9 cellular contexts compared by ENCODE assay signal in the genomic region with DNA sequence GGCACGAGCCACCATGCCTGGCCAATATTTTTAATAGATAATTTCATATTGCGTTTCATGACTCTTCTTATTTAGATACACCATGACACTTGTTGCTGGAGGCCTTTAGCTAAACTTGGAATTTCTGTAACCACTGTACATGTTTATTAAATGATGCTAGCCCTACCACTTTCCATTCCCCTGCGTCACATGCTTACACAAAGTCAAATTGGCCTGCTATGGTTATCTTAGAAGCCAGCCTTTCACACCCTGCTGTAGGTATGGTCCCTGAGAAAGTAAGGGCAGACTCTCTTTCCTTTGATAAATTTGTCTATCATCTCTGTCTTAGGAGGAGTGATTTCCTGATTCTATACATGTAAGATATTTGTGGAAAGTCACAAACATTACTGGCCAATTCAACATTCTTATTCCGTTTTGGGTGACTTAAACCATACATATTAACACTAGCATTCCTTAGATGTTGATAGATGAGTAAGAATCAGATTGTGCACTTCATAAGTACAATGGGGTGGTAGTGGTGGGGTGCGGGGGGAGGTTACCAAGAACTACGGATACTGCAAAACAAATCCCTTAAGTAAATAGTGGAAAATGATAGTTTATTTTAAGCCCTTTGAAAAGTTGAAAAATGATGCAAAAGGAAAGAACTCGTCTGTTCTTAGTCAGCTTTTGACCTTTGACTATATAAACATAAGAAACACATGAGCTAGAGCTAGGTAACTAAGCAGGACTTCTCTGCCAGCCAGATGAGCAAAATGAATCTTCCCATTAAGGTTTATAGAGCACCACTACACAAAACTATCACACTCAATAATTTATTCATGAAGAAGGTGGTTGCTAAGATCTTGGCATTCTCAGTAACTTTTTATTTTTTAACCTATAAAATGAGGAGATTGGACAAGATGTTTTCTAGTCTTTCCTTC. TPM values are rescaled to one million over a fixed set of nuclear protein-coding genes. Genes with fewer than 3 reads are reported as not detected.
DNase-seq lines count a peak whose midpoint lies in the region; ATAC-seq and TF ChIP-seq lines count a peak whose summit lies in the region.
"Had no signal": no experiment of that assay in that cellular context is flagged by ENCODE, and none has a peak within 500 bp of the region (broad histone marks: within the 10 kb centered on the region; RNA-seq: fewer than 3 reads in every experiment).

No MANE protein-coding gene starts in this region.

- H3K4me3 ChIP-seq in fibroblast of the aortic adventitia (ENCODE audit: low read depth, low read length): no peak overlapping the region

- TF ChIP-seq CTCF in fibroblast of the aortic adventitia (IDR thresholded peaks at IDR 0.05; ENCODE audit: insufficient read depth, low read length): no peak

- CTCF ChIA-PET in activated CD4-positive, alpha-beta memory T cell treated with anti-CD3 and anti-CD28 coated beads for 36 hours (lab: Charles Lee): interaction anchor here (0.6 to 3.8 kb wide), 5 partner anchors 11 to 45 kb away, joined by 3 to 22 read pairs (median 3); no protein-coding TSS in a partner anchor

- H3K36me3 Mint-ChIP-seq in activated CD4-positive, alpha-beta memory T cell treated with anti-CD3 and anti-CD28 coated beads for 36 hours: peaks cover 13% of the 10 kb centered on the region

- H3K4me1 Mint-ChIP-seq in activated CD4-positive, alpha-beta memory T cell treated with anti-CD3 and anti-CD28 coated beads for 36 hours (ENCODE audit: low read depth): peaks cover 74% of the 10 kb centered on the region

- POLR2A ChIA-PET in activated CD4-positive, alpha-beta memory T cell treated with anti-CD3 and anti-CD28 coated beads for 36 hours (lab: Charles Lee): interaction anchor here (0.8 to 8.3 kb wide), 9 partner anchors 9 to 150 kb away, joined by 3 to 149 read pairs (median 27); a partner anchor contains a TSS

- DNase-seq in HPDE6-E6E7 (ENCODE audit: extremely low spot score) (peak; percentile 38), fibroblast of the aortic adventitia (ENCODE audit: low read depth) (peak; percentile 76), SKM-1 (lab: John Stamatoyannopoulos, UW; ENCODE audit: unreplicated experiment) (no peak)
- DNase-seq in activated CD4-positive, alpha-beta memory T cell treated with anti-CD3 and anti-CD28 coated beads for 36 hours: peak; percentile 89
- DNase-seq in stimulated activated CD8-positive, alpha-beta memory T cell treated with anti-CD3 and anti-CD28 coated beads, Interleukin-7, amount 100 ng/mL, for 48 hours (ENCODE audit: extremely low read depth in 1 of 2, low read depth in 1 of 2): peak; percentile 31 to 68
- DNase-seq: amygdala had no signal

- intact Hi-C loops in activated CD4-positive, alpha-beta memory T cell treated with anti-CD3 and anti-CD28 coated beads for 36 hours (cut with micrococcal nuclease): loop anchor here (1.0 to 10.0 kb wide), 3 partner anchors 23 to 820 kb away; a partner anchor contains a TSS

- no peaks in the 10 kb centered on the region for H3K27me3 Mint-ChIP-seq in activated CD4-positive, alpha-beta memory T cell treated with anti-CD3 and anti-CD28 coated beads for 36 hours

- H3K9me3 Mint-ChIP-seq in activated CD4-positive, alpha-beta memory T cell treated with anti-CD3 and anti-CD28 coated beads for 36 hours: no peaks in the 10 kb centered on the region

- H3K4me3 Mint-ChIP-seq in activated CD4-positive, alpha-beta memory T cell treated with anti-CD3 and anti-CD28 coated beads for 36 hours: peak overlapping the region; percentile 68

- H3K27ac Mint-ChIP-seq in activated CD4-positive, alpha-beta memory T cell treated with anti-CD3 and anti-CD28 coated beads for 36 hours: peak overlapping the region; percentile 100

- ATAC-seq in HG03095 (IDR thresholded peaks at IDR 0.05; ENCODE audit: unreplicated experiment) (no peak), GM21737 (IDR thresholded peaks at IDR 0.05; ENCODE audit: unreplicated experiment) (no peak), GM21723 (IDR thresholded peaks at IDR 0.05; ENCODE audit: unreplicated experiment) (no peak)

RNA-seq across cellular contexts. Expression of a gene that starts 7.9 kb away (rescaled TPM):
- total RNA-seq in activated CD4-positive, alpha-beta memory T cell treated with anti-CD3 and anti-CD28 coated beads for 36 hours: 100 to 1,000 TPM; 535 to 552 TPM
- 135 and 137 TPM in 2 replicates for total RNA-seq in fibroblast of the aortic adventitia (ENCODE audit: low replicate concordance)

RNA-seq across cellular contexts. Expression of a gene that starts 42.0 kb away (rescaled TPM):
- total RNA-seq in activated CD4-positive, alpha-beta memory T cell treated with anti-CD3 and anti-CD28 coated beads for 36 hours: 10 to 100 TPM; 77.8 to 83.9 TPM
- 35.3 and 66.2 TPM in 2 replicates for total RNA-seq in fibroblast of the aortic adventitia (ENCODE audit: low replicate concordance)
